Comparison of ENCODE assay signal across 12 cellular contexts in genomic region chr20:17875981-17876385, GRCh38.
DNase-seq lines count a peak whose midpoint lies in the region; ATAC-seq and TF ChIP-seq lines count a peak whose summit lies in the region.
"Had no signal": no experiment of that assay in that cellular context is flagged by ENCODE, and none has a peak within 500 bp of the region (broad histone marks: within the 10 kb centered on the region; RNA-seq: fewer than 3 reads in every experiment).

No MANE protein-coding gene starts in this region.

- H3K36me3 Mint-ChIP-seq in MCF 10A (ENCODE audit: insufficient read depth, unreplicated experiment) = no peaks in the 10 kb centered on the region
- no peaks in the 10 kb centered on the region for H3K36me3 Mint-ChIP-seq in activated T-helper 2 cell treated with anti-CD3 and anti-CD28 coated beads, Interferon-gamma antibody, Interleukin-2, Interleukin-4, amounts not matched to agents 10 μg/mL and 5 μg/mL and 100 μg/mL, durations not matched to agents 14 hours and 24 hours and 36 hours (ENCODE audit: low read depth)
- H3K36me3 Mint-ChIP-seq in glutamatergic neuron (ENCODE audit: unreplicated experiment) = no peaks in the 10 kb centered on the region
- H3K36me3 Mint-ChIP-seq: T-cell had no signal

- DNase-seq in breast epithelium (ENCODE audit: low spot score in 2 of 2) (no peak), MCF 10A (ENCODE audit: unreplicated experiment) (no peak), foreskin keratinocyte (no peak), ovary (peak in 3 of 5 donors; percentile 42 to 53 (median 51)), D341Med (ENCODE audit: low spot score) (no peak), glutamatergic neuron (no peak), Right ventricle myocardium inferior (ENCODE audit: missing footprints) (no peak)
- no peak for DNase-seq in activated T-helper 2 cell treated with anti-CD3 and anti-CD28 coated beads, Interferon-gamma antibody, Interleukin-2, Interleukin-4, amounts not matched to agents 10 μg/mL and 5 μg/mL and 100 μg/mL, durations not matched to agents 14 hours and 24 hours and 36 hours (ENCODE audit: low spot score)
- DNase-seq: activated CD4-positive, alpha-beta T cell treated with anti-CD3 and anti-CD28 coated beads, Interleukin-2, amount 50 U/mL, for 4 hours; activated naive CD4-positive, alpha-beta T cell treated with anti-CD3 and anti-CD28 coated beads for 36 hours; NCI-H2081 treated with DMSO at 0.1 percent for 48 hours; T-cell had no signal

- no peak for TF ChIP-seq CTCF in breast epithelium (IDR thresholded peaks at IDR 0.05)
- no peak for TF ChIP-seq CTCF in MCF 10A (IDR thresholded peaks at IDR 0.05; ENCODE audit: unreplicated experiment)
- peak; percentile 2 for TF ChIP-seq CTCF in foreskin keratinocyte (conservative IDR thresholded peaks at IDR 0.05)
- no peak for TF ChIP-seq CTCF in ovary (IDR thresholded peaks at IDR 0.05)
- TF ChIP-seq CTCF in glutamatergic neuron (IDR thresholded peaks at IDR 0.05; ENCODE audit: partially characterized antibody, unreplicated experiment) = no peak

- no peaks in the 10 kb centered on the region for H3K9me3 Mint-ChIP-seq in MCF 10A (ENCODE audit: unreplicated experiment)
- no peaks in the 10 kb centered on the region for H3K9me3 Mint-ChIP-seq in activated T-helper 2 cell treated with anti-CD3 and anti-CD28 coated beads, Interferon-gamma antibody, Interleukin-2, Interleukin-4, amounts not matched to agents 10 μg/mL and 5 μg/mL and 100 μg/mL, durations not matched to agents 14 hours and 24 hours and 36 hours
- peaks cover 1% of the 10 kb centered on the region for H3K9me3 Mint-ChIP-seq in glutamatergic neuron (ENCODE audit: unreplicated experiment)
- H3K9me3 Mint-ChIP-seq: activated naive CD4-positive, alpha-beta T cell treated with anti-CD3 and anti-CD28 coated beads for 36 hours; T-cell had no signal

- H3K27ac ChIP-seq in breast epithelium (peak overlapping the region; percentile 87 to 91), foreskin keratinocyte (no peak overlapping the region), ovary (peak overlapping the region in 1 of 2 donors; percentile 65)

- BruUV-seq in MCF 10A (replicated peaks; lab: Mats Ljungman, UMichigan) = no TSS peak

- H3K9me3 ChIP-seq in breast epithelium (no peaks in the 10 kb centered on the region), ovary (no peaks in the 10 kb centered on the region)

- POLR2A ChIA-PET in MCF 10A (lab: Yijun Ruan, JAX) = interaction anchor here (3.4 kb wide), 1 partner anchor 194 kb away, joined by 20 read pairs; the partner anchor contains the start of gene RRBP1

- intact Hi-C loops in breast epithelium (cut with DNase I; ENCODE audit: low total_unique reads) (no loop called here), MCF 10A (cut with micrococcal nuclease) (no loop called here), ovary (cut with DNase I) (loop anchor here in 1 of 4 donors (10.0 kb wide), 1 partner anchor 91 kb away; no protein-coding TSS in a partner anchor), Right ventricle myocardium inferior (cut with DNase I) (no loop called here)
- intact Hi-C loops in activated T-helper 2 cell treated with anti-CD3 and anti-CD28 coated beads, Interferon-gamma antibody, Interleukin-2, Interleukin-4, amounts not matched to agents 10 μg/mL and 5 μg/mL and 100 μg/mL, durations not matched to agents 14 hours and 24 hours and 36 hours (cut with micrococcal nuclease) = no loop called here

- WGBS in ovary, 3 donors = 12 to 26% (median 15%) methylated on average over 9 to 10 of the region's 10 CpGs

- H3K4me1 Mint-ChIP-seq in MCF 10A (ENCODE audit: insufficient read depth, unreplicated experiment) (peaks cover 24% of the 10 kb centered on the region), glutamatergic neuron (ENCODE audit: low read depth, unreplicated experiment) (peaks cover 14% of the 10 kb centered on the region)
- peaks cover 25% of the 10 kb centered on the region for H3K4me1 Mint-ChIP-seq in activated T-helper 2 cell treated with anti-CD3 and anti-CD28 coated beads, Interferon-gamma antibody, Interleukin-2, Interleukin-4, amounts not matched to agents 10 μg/mL and 5 μg/mL and 100 μg/mL, durations not matched to agents 14 hours and 24 hours and 36 hours (ENCODE audit: low read depth)

- H3K27me3 ChIP-seq in breast epithelium = no peaks in the 10 kb centered on the region
- H3K27me3 ChIP-seq in foreskin keratinocyte = no peaks in the 10 kb centered on the region
- H3K27me3 ChIP-seq in ovary = no peaks in the 10 kb centered on the region

- CTCF ChIA-PET in MCF 10A (lab: Yijun Ruan, JAX) = interaction anchor here (1.6 to 3.2 kb wide), 2 partner anchors 22 to 27 kb away, joined by 4 to 24 read pairs; no protein-coding TSS in a partner anchor

- H3K4me1 ChIP-seq in breast epithelium (peaks cover 9 to 21% of the 10 kb centered on the region in 2 donors), foreskin keratinocyte (peaks cover 4% of the 10 kb centered on the region), ovary (ENCODE audit: insufficient read depth) (peaks cover 17% of the 10 kb centered on the region)

- H3K4me3 ChIP-seq in breast epithelium = peak overlapping the region in 1 of 3 donors; percentile 21
- no peak overlapping the region for H3K4me3 ChIP-seq in ovary

- H3K36me3 ChIP-seq in breast epithelium = no peaks in the 10 kb centered on the region
- no peaks in the 10 kb centered on the region for H3K36me3 ChIP-seq in ovary

- no peak overlapping the region for H3K4me3 Mint-ChIP-seq in MCF 10A (ENCODE audit: unreplicated experiment)
- no peak overlapping the region for H3K4me3 Mint-ChIP-seq in activated T-helper 2 cell treated with anti-CD3 and anti-CD28 coated beads, Interferon-gamma antibody, Interleukin-2, Interleukin-4, amounts not matched to agents 10 μg/mL and 5 μg/mL and 100 μg/mL, durations not matched to agents 14 hours and 24 hours and 36 hours (ENCODE audit: low read depth)
- no peak overlapping the region for H3K4me3 Mint-ChIP-seq in glutamatergic neuron (ENCODE audit: unreplicated experiment)
- H3K4me3 Mint-ChIP-seq: activated naive CD4-positive, alpha-beta T cell treated with anti-CD3 and anti-CD28 coated beads for 36 hours; T-cell had no signal

- H3K27ac Mint-ChIP-seq in MCF 10A (ENCODE audit: low read depth, unreplicated experiment) = no peak overlapping the region
- no peak overlapping the region for H3K27ac Mint-ChIP-seq in activated T-helper 2 cell treated with anti-CD3 and anti-CD28 coated beads, Interferon-gamma antibody, Interleukin-2, Interleukin-4, amounts not matched to agents 10 μg/mL and 5 μg/mL and 100 μg/mL, durations not matched to agents 14 hours and 24 hours and 36 hours
- no peak overlapping the region for H3K27ac Mint-ChIP-seq in glutamatergic neuron (ENCODE audit: unreplicated experiment)
- H3K27ac Mint-ChIP-seq: activated naive CD4-positive, alpha-beta T cell treated with anti-CD3 and anti-CD28 coated beads for 36 hours; T-cell had no signal

- no peak for ATAC-seq in foreskin keratinocyte
- no peak for ATAC-seq in Right ventricle myocardium inferior
- ATAC-seq: T-cell had no signal

- no peak for TF ChIP-seq EP300 in ovary (IDR thresholded peaks at IDR 0.05)

- no peaks in the 10 kb centered on the region for H3K27me3 Mint-ChIP-seq in MCF 10A (ENCODE audit: insufficient read depth, unreplicated experiment)
- peaks cover 4% of the 10 kb centered on the region for H3K27me3 Mint-ChIP-seq in activated T-helper 2 cell treated with anti-CD3 and anti-CD28 coated beads, Interferon-gamma antibody, Interleukin-2, Interleukin-4, amounts not matched to agents 10 μg/mL and 5 μg/mL and 100 μg/mL, durations not matched to agents 14 hours and 24 hours and 36 hours (ENCODE audit: low read depth)
- H3K27me3 Mint-ChIP-seq in glutamatergic neuron (ENCODE audit: unreplicated experiment) = peaks cover 5% of the 10 kb centered on the region

- no peak for TF ChIP-seq POLR2A in breast epithelium (IDR thresholded peaks at IDR 0.05)
- TF ChIP-seq POLR2A in ovary (IDR thresholded peaks at IDR 0.05) = no peak

Comparison
In these comparisons a context has a peak if more than half of its experiments do, and no peak if none do; other contexts are left out.
1. DNase-seq: peak in ovary (3 of 5); none in breast epithelium (0 of 2), MCF 10A (single experiment), foreskin keratinocyte (0 of 2), activated T-helper 2 cell treated with anti-CD3 and anti-CD28 coated beads, Interferon-gamma antibody, Interleukin-2, Interleukin-4, amounts not matched to agents 10 μg/mL and 5 μg/mL and 100 μg/mL, durations not matched to agents 14 hours and 24 hours and 36 hours (single experiment), D341Med (single experiment), glutamatergic neuron (single experiment) and Right ventricle myocardium inferior (single experiment).